In the genomic region with DNA sequence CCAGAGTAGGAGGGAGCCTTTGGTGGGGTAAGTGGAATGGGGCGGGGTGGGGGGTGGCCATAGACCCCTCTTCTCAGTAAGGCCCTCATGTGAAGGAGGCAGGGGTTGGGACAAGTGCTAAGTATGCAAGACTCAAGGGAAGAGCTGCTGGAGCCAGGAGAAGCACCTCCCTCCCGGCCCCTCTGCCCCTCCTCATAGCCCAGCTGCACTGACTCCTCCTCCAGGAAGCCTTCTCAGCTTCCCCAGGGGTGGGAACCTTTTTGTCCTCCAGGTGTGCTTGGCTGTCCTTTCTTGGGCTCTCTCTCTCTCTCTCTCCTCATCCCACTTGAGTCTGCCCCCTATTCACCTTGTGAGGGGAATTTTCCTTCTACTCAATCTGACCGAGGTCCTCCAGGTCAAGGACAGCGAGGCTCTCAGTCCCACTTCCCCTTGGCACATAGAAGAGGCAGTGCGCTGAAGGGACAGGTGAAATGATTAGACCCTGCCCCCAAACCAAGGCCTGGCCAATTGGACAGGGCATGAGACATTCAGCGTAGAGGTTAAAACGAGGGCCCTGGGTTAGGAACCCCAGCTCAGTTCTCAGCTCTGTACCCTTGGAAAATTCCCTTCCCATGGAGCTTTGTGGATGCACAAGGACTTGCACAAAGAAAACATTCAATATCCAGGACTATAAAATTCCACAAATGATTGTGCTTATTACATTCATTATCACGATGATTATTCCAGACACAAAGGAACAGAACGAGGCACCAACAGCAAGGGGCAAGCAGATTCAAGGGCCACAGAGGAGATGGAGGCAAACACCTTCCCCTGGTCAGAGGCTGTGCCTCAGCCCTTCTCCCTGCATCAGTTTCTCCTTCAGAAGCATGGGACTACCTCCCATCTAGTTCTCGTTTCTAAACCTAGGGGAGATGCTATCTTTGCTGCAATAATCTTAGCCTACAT, we compare ENCODE assay signal across 16 cellular contexts. TPM values are rescaled to one million over a fixed set of nuclear protein-coding genes. Genes with fewer than 3 reads are reported as not detected.
DNase-seq lines count a peak whose midpoint lies in the region; ATAC-seq and TF ChIP-seq lines count a peak whose summit lies in the region.
"Had no signal": no experiment of that assay in that cellular context is flagged by ENCODE, and none has a peak within 500 bp of the region (broad histone marks: within the 10 kb centered on the region; RNA-seq: fewer than 3 reads in every experiment).

No MANE protein-coding gene starts in this region.

- H3K4me1 Mint-ChIP-seq in mesothelial cell of epicardium (peaks cover 70% of the 10 kb centered on the region), endothelial cell (ENCODE audit: unreplicated experiment) (peaks cover 35% of the 10 kb centered on the region)
- H3K4me1 Mint-ChIP-seq in activated T-helper 2 cell treated with anti-CD3 and anti-CD28 coated beads, Interferon-gamma antibody, Interleukin-2, Interleukin-4, amounts not matched to agents 10 μg/mL and 5 μg/mL and 100 μg/mL, durations not matched to agents 14 hours and 24 hours and 36 hours (ENCODE audit: low read depth) = no peaks in the 10 kb centered on the region
- H3K4me1 Mint-ChIP-seq: activated T-helper 17 cell treated with anti-CD3 and anti-CD28 coated beads, Interleukin-2, amount 50 U/mL, for 72 hours; central memory CD8-positive, alpha-beta T cell had no signal

- H3K4me3 Mint-ChIP-seq in mesothelial cell of epicardium (no peak overlapping the region), endothelial cell (ENCODE audit: unreplicated experiment) (no peak overlapping the region)
- no peak overlapping the region for H3K4me3 Mint-ChIP-seq in activated T-helper 2 cell treated with anti-CD3 and anti-CD28 coated beads, Interferon-gamma antibody, Interleukin-2, Interleukin-4, amounts not matched to agents 10 μg/mL and 5 μg/mL and 100 μg/mL, durations not matched to agents 14 hours and 24 hours and 36 hours (ENCODE audit: low read depth)
- H3K4me3 Mint-ChIP-seq: activated CD4-positive, alpha-beta T cell treated with anti-CD3 and anti-CD28 coated beads, Interleukin-2, amount 10 ng/mL, durations not matched to agents 24 days and 14 days; activated T-helper 17 cell treated with anti-CD3 and anti-CD28 coated beads, Interleukin-2, amount 50 U/mL, for 72 hours; CD4-positive, CD25-positive, alpha-beta regulatory T cell; central memory CD8-positive, alpha-beta T cell had no signal

- 60 to 76% methylated on average over 5 to 6 of the region's 10 CpGs for WGBS in esophagus squamous epithelium, 2 donors
- WGBS in tibial nerve, 2 donors = 64 to 71% methylated on average over 10 of the region's 10 CpGs

- TF ChIP-seq CTCF in Peyer's patch (IDR thresholded peaks at IDR 0.05) = no peak
- no peak for TF ChIP-seq CTCF in esophagus squamous epithelium (IDR thresholded peaks at IDR 0.05)
- TF ChIP-seq CTCF in mesothelial cell of epicardium (IDR thresholded peaks at IDR 0.05; ENCODE audit: unreplicated experiment) = no peak
- no peak for TF ChIP-seq CTCF in tibial nerve (IDR thresholded peaks at IDR 0.05)
- no peak for TF ChIP-seq CTCF in endothelial cell (IDR thresholded peaks at IDR 0.05; ENCODE audit: unreplicated experiment)

- no peaks in the 10 kb centered on the region for H3K27me3 Mint-ChIP-seq in mesothelial cell of epicardium (ENCODE audit: low read depth)
- H3K27me3 Mint-ChIP-seq in activated T-helper 2 cell treated with anti-CD3 and anti-CD28 coated beads, Interferon-gamma antibody, Interleukin-2, Interleukin-4, amounts not matched to agents 10 μg/mL and 5 μg/mL and 100 μg/mL, durations not matched to agents 14 hours and 24 hours and 36 hours (ENCODE audit: low read depth) = no peaks in the 10 kb centered on the region
- H3K27me3 Mint-ChIP-seq in endothelial cell (ENCODE audit: unreplicated experiment) = peaks cover 3% of the 10 kb centered on the region

- ATAC-seq in HG03095 (IDR thresholded peaks at IDR 0.05; ENCODE audit: unreplicated experiment) = no peak
- ATAC-seq: activated T-helper 17 cell treated with anti-CD3 and anti-CD28 coated beads, Interleukin-2, amount 50 U/mL, for 72 hours had no signal

- H3K27ac ChIP-seq in Peyer's patch (peak overlapping the region; percentile 55 to 90 (median 67)), esophagus squamous epithelium (peak overlapping the region; percentile 19 to 90 (median 84)), tibial nerve (peak overlapping the region in 3 of 4 donors; percentile 56 to 69 (median 58))
- H3K27ac ChIP-seq: pancreas had no signal

- H3K36me3 ChIP-seq in Peyer's patch = peaks cover 0 to 51% (median 0%) of the 10 kb centered on the region in 3 donors
- peaks cover 0 to 37% (median 0%) of the 10 kb centered on the region in 3 donors for H3K36me3 ChIP-seq in esophagus squamous epithelium
- peaks cover 0 to 25% (median 0%) of the 10 kb centered on the region in 3 donors for H3K36me3 ChIP-seq in tibial nerve
- H3K36me3 ChIP-seq: pancreas had no signal

- no peaks in the 10 kb centered on the region for H3K9me3 ChIP-seq in Peyer's patch
- H3K9me3 ChIP-seq in esophagus squamous epithelium = no peaks in the 10 kb centered on the region
- H3K9me3 ChIP-seq in tibial nerve = no peaks in the 10 kb centered on the region
- H3K9me3 ChIP-seq: pancreas had no signal

- H3K27me3 ChIP-seq in Peyer's patch = no peaks in the 10 kb centered on the region
- H3K27me3 ChIP-seq in esophagus squamous epithelium = no peaks in the 10 kb centered on the region
- H3K27me3 ChIP-seq in tibial nerve = no peaks in the 10 kb centered on the region
- H3K27me3 ChIP-seq: pancreas had no signal

- TF ChIP-seq POLR2A in Peyer's patch (IDR thresholded peaks at IDR 0.05) = no peak
- TF ChIP-seq POLR2A in esophagus squamous epithelium (IDR thresholded peaks at IDR 0.05) = no peak
- TF ChIP-seq POLR2A in tibial nerve (IDR thresholded peaks at IDR 0.05) = no peak

- no peak for TF ChIP-seq EP300 in tibial nerve (IDR thresholded peaks at IDR 0.05)

- peaks cover 12% of the 10 kb centered on the region for H3K36me3 Mint-ChIP-seq in mesothelial cell of epicardium
- H3K36me3 Mint-ChIP-seq in activated T-helper 2 cell treated with anti-CD3 and anti-CD28 coated beads, Interferon-gamma antibody, Interleukin-2, Interleukin-4, amounts not matched to agents 10 μg/mL and 5 μg/mL and 100 μg/mL, durations not matched to agents 14 hours and 24 hours and 36 hours (ENCODE audit: low read depth) = no peaks in the 10 kb centered on the region
- H3K36me3 Mint-ChIP-seq in endothelial cell (ENCODE audit: low read depth, unreplicated experiment) = peaks cover 10% of the 10 kb centered on the region
- H3K36me3 Mint-ChIP-seq: CD4-positive, CD25-positive, alpha-beta regulatory T cell had no signal

- DNase-seq in Peyer's patch (no peak), esophagus squamous epithelium (lab: John Stamatoyannopoulos, UW) (no peak), mesothelial cell of epicardium (ENCODE audit: low spot score in 2 of 2, unreplicated experiment in 2 of 2) (no peak), tibial nerve (ENCODE audit: low spot score in 2 of 2) (no peak), endothelial cell (ENCODE audit: low spot score) (no peak), hepatic stellate cell (ENCODE audit: low spot score) (no peak)
- DNase-seq in activated T-helper 2 cell treated with anti-CD3 and anti-CD28 coated beads, Interferon-gamma antibody, Interleukin-2, Interleukin-4, amounts not matched to agents 10 μg/mL and 5 μg/mL and 100 μg/mL, durations not matched to agents 14 hours and 24 hours and 36 hours (ENCODE audit: low spot score) = no peak
- DNase-seq: activated CD4-positive, alpha-beta T cell treated with anti-CD3 and anti-CD28 coated beads, Interleukin-2, amount 10 ng/mL, durations not matched to agents 24 days and 14 days; CD4-positive, CD25-positive, alpha-beta regulatory T cell; NCI-H2081; pancreas; stimulated activated naive CD4-positive, alpha-beta T cell treated with Interleukin-2 at 50 U/mL for 16 hours; SW 1271 had no signal

- H3K4me1 ChIP-seq in Peyer's patch = peaks cover 0 to 19% (median 0%) of the 10 kb centered on the region in 4 donors
- H3K4me1 ChIP-seq in esophagus squamous epithelium = peaks cover 12 to 78% (median 45%) of the 10 kb centered on the region in 3 donors
- peaks cover 0 to 50% (median 16%) of the 10 kb centered on the region in 4 donors for H3K4me1 ChIP-seq in tibial nerve
- H3K4me1 ChIP-seq: pancreas had no signal

- intact Hi-C loops in esophagus squamous epithelium (cut with DNase I) = no loop called here
- intact Hi-C loops in activated T-helper 2 cell treated with anti-CD3 and anti-CD28 coated beads, Interferon-gamma antibody, Interleukin-2, Interleukin-4, amounts not matched to agents 10 μg/mL and 5 μg/mL and 100 μg/mL, durations not matched to agents 14 hours and 24 hours and 36 hours (cut with micrococcal nuclease) = no loop called here

- H3K9me3 Mint-ChIP-seq in mesothelial cell of epicardium (no peaks in the 10 kb centered on the region), endothelial cell (ENCODE audit: unreplicated experiment) (no peaks in the 10 kb centered on the region)
- H3K9me3 Mint-ChIP-seq in activated T-helper 2 cell treated with anti-CD3 and anti-CD28 coated beads, Interferon-gamma antibody, Interleukin-2, Interleukin-4, amounts not matched to agents 10 μg/mL and 5 μg/mL and 100 μg/mL, durations not matched to agents 14 hours and 24 hours and 36 hours = no peaks in the 10 kb centered on the region
- H3K9me3 Mint-ChIP-seq: activated CD4-positive, alpha-beta T cell treated with anti-CD3 and anti-CD28 coated beads, Interleukin-2, amount 10 ng/mL, durations not matched to agents 24 days and 14 days; activated T-helper 17 cell treated with anti-CD3 and anti-CD28 coated beads, Interleukin-2, amount 50 U/mL, for 72 hours; CD4-positive, CD25-positive, alpha-beta regulatory T cell; central memory CD8-positive, alpha-beta T cell had no signal

- peak overlapping the region; percentile 95 for H3K27ac Mint-ChIP-seq in mesothelial cell of epicardium
- no peak overlapping the region for H3K27ac Mint-ChIP-seq in activated T-helper 2 cell treated with anti-CD3 and anti-CD28 coated beads, Interferon-gamma antibody, Interleukin-2, Interleukin-4, amounts not matched to agents 10 μg/mL and 5 μg/mL and 100 μg/mL, durations not matched to agents 14 hours and 24 hours and 36 hours
- H3K27ac Mint-ChIP-seq in endothelial cell (ENCODE audit: unreplicated experiment) = no peak overlapping the region
- H3K27ac Mint-ChIP-seq: activated CD4-positive, alpha-beta T cell treated with anti-CD3 and anti-CD28 coated beads, Interleukin-2, amount 10 ng/mL, durations not matched to agents 24 days and 14 days; activated T-helper 17 cell treated with anti-CD3 and anti-CD28 coated beads, Interleukin-2, amount 50 U/mL, for 72 hours; CD4-positive, CD25-positive, alpha-beta regulatory T cell had no signal

- H3K4me3 ChIP-seq in Peyer's patch = no peak overlapping the region
- no peak overlapping the region for H3K4me3 ChIP-seq in esophagus squamous epithelium
- H3K4me3 ChIP-seq in tibial nerve = no peak overlapping the region
- H3K4me3 ChIP-seq: pancreas had no signal

RNA-seq across cellular contexts. Expression of a gene that starts 45.6 kb away (rescaled TPM):
- total RNA-seq in Peyer's patch (not detected), esophagus squamous epithelium (1 to 10 TPM in 3 of 4 donors, not detected in 1; 2.0 to 2.5 (median 2.1) TPM), mesothelial cell of epicardium (0.34 TPM in 1 of 3 replicates, not detected in the others), tibial nerve (100 to 1,000 TPM in 1 of 4 donors, 10 to 100 TPM in 3; 22.8 to 109 (median 80.7) TPM), endothelial cell (ENCODE audit: unreplicated experiment) (not detected)
- not detected in 2 replicates for total RNA-seq in activated T-helper 2 cell treated with anti-CD3 and anti-CD28 coated beads, Interferon-gamma antibody, Interleukin-2, Interleukin-4, amounts not matched to agents 10 μg/mL and 5 μg/mL and 100 μg/mL, durations not matched to agents 14 hours and 24 hours and 36 hours
- total RNA-seq: activated CD4-positive, alpha-beta T cell treated with anti-CD3 and anti-CD28 coated beads, Interleukin-2, amount 10 ng/mL, durations not matched to agents 24 days and 14 days; activated T-helper 17 cell treated with anti-CD3 and anti-CD28 coated beads, Interleukin-2, amount 50 U/mL, for 72 hours; CD4-positive, CD25-positive, alpha-beta regulatory T cell; pancreas had no signal

Comparison
In these comparisons a context has a peak if more than half of its experiments do, and no peak if none do; other contexts are left out.
1. RNA of a gene that starts 45.6 kb away (total RNA-seq): 22.8 to 109 TPM in tibial nerve; 2.0 to 2.5 TPM in esophagus squamous epithelium, not detected in endothelial cell (single experiment), not detected in Peyer's patch, 0.34 TPM in mesothelial cell of epicardium and not detected in activated T-helper 2 cell treated with anti-CD3 and anti-CD28 coated beads, Interferon-gamma antibody, Interleukin-2, Interleukin-4, amounts not matched to agents 10 μg/mL and 5 μg/mL and 100 μg/mL, durations not matched to agents 14 hours and 24 hours and 36 hours; every median in the first group is over 4 times any median in the second.
2. Peak in every context shown above with its lines, with median percentiles within 50 percentile points of each other: H3K27ac ChIP-seq.